Comparison of ENCODE assay signal across 8 cellular contexts in genomic region chrX:107449490-107450175, GRCh38. TPM values are rescaled to one million over a fixed set of nuclear protein-coding genes. Genes with fewer than 3 reads are reported as not detected.
DNase-seq lines count a peak whose midpoint lies in the region; FAIRE-seq and TF ChIP-seq lines count a peak whose summit lies in the region.

TSS of gene FRMPD3 (plus strand) at chrX:107449652. CDS start at chrX:107526589, 76,937 bp downstream.

- H3K9me3 ChIP-seq in tibial artery = no peaks in the 10 kb centered on the region

- H3K27me3 ChIP-seq in tibial artery = peaks cover 0 to 10% of the 10 kb centered on the region in 2 donors

- no peaks in the 10 kb centered on the region for H3K36me3 Mint-ChIP-seq in activated T-cell treated with anti-CD3 and anti-CD28 coated beads, Interleukin-2, amount 50 U/mL, for 24 hours (ENCODE audit: low read depth)
- H3K36me3 Mint-ChIP-seq in activated T-helper 2 cell treated with anti-CD3 and anti-CD28 coated beads, Interferon-gamma antibody, Interleukin-2, Interleukin-4, amounts not matched to agents 10 μg/mL and 5 μg/mL and 100 μg/mL, durations not matched to agents 14 hours and 24 hours and 36 hours (ENCODE audit: low read depth) = no peaks in the 10 kb centered on the region

- TF ChIP-seq CTCF in tibial artery (IDR thresholded peaks at IDR 0.05) = no peak

- H3K27me3 Mint-ChIP-seq in activated T-cell treated with anti-CD3 and anti-CD28 coated beads, Interleukin-2, amount 50 U/mL, for 24 hours = peaks cover 45% of the 10 kb centered on the region
- H3K27me3 Mint-ChIP-seq in activated T-helper 2 cell treated with anti-CD3 and anti-CD28 coated beads, Interferon-gamma antibody, Interleukin-2, Interleukin-4, amounts not matched to agents 10 μg/mL and 5 μg/mL and 100 μg/mL, durations not matched to agents 14 hours and 24 hours and 36 hours (ENCODE audit: low read depth) = peaks cover 39% of the 10 kb centered on the region

- no peak within 1 kb of the TSS for H3K27ac Mint-ChIP-seq in activated T-cell treated with anti-CD3 and anti-CD28 coated beads, Interleukin-2, amount 50 U/mL, for 24 hours
- no peak within 1 kb of the TSS for H3K27ac Mint-ChIP-seq in activated T-helper 2 cell treated with anti-CD3 and anti-CD28 coated beads, Interferon-gamma antibody, Interleukin-2, Interleukin-4, amounts not matched to agents 10 μg/mL and 5 μg/mL and 100 μg/mL, durations not matched to agents 14 hours and 24 hours and 36 hours

- no peak within 1 kb of the TSS for H3K27ac ChIP-seq in tibial artery

- intact Hi-C loops in activated T-helper 2 cell treated with anti-CD3 and anti-CD28 coated beads, Interferon-gamma antibody, Interleukin-2, Interleukin-4, amounts not matched to agents 10 μg/mL and 5 μg/mL and 100 μg/mL, durations not matched to agents 14 hours and 24 hours and 36 hours (cut with micrococcal nuclease) = no loop called here
- intact Hi-C loops in tibial artery (cut with DNase I; ENCODE audit: low total_unique reads) = no loop called here

- no peak for DNase-seq in activated T-cell treated with anti-CD3 and anti-CD28 coated beads, Interleukin-2, amount 50 U/mL, for 24 hours
- DNase-seq in activated T-cell treated with anti-CD3 and anti-CD28 coated beads, Interleukin-2, amount 50 U/mL, for 1 hour = no peak
- DNase-seq in activated T-helper 2 cell treated with anti-CD3 and anti-CD28 coated beads, Interferon-gamma antibody, Interleukin-2, Interleukin-4, amounts not matched to agents 10 μg/mL and 5 μg/mL and 100 μg/mL, durations not matched to agents 14 hours and 24 hours and 36 hours (ENCODE audit: low spot score) = no peak
- DNase-seq in islet precursor cell (peak; percentile 59), tibial artery (no peak), NCI-H510A treated with DMSO at 0.1 percent for 48 hours (lab: John Stamatoyannopoulos, UW) (no peak), GM19239 (ENCODE audit: insufficient read length, low spot score) (no peak), NOMO-1 (lab: John Stamatoyannopoulos, UW; ENCODE audit: unreplicated experiment in 2 of 2) (no peak)

- FAIRE-seq in GM19239 (lab: Jason Lieb, UNC) = no peak

- peaks cover 0 to 7% (median 3%) of the 10 kb centered on the region in 4 donors for H3K4me1 ChIP-seq in tibial artery

- H3K36me3 ChIP-seq in tibial artery = no peaks in the 10 kb centered on the region

- H3K4me3 Mint-ChIP-seq in activated T-cell treated with anti-CD3 and anti-CD28 coated beads, Interleukin-2, amount 50 U/mL, for 24 hours = peak within 1 kb of the TSS; percentile 54
- peak within 1 kb of the TSS; percentile 66 for H3K4me3 Mint-ChIP-seq in activated T-helper 2 cell treated with anti-CD3 and anti-CD28 coated beads, Interferon-gamma antibody, Interleukin-2, Interleukin-4, amounts not matched to agents 10 μg/mL and 5 μg/mL and 100 μg/mL, durations not matched to agents 14 hours and 24 hours and 36 hours (ENCODE audit: low read depth)

- peak within 1 kb of the TSS; percentile 37 to 49 for H3K4me3 ChIP-seq in tibial artery

- no peaks in the 10 kb centered on the region for H3K9me3 Mint-ChIP-seq in activated T-cell treated with anti-CD3 and anti-CD28 coated beads, Interleukin-2, amount 50 U/mL, for 24 hours
- no peaks in the 10 kb centered on the region for H3K9me3 Mint-ChIP-seq in activated T-helper 2 cell treated with anti-CD3 and anti-CD28 coated beads, Interferon-gamma antibody, Interleukin-2, Interleukin-4, amounts not matched to agents 10 μg/mL and 5 μg/mL and 100 μg/mL, durations not matched to agents 14 hours and 24 hours and 36 hours

- peaks cover 20% of the 10 kb centered on the region for H3K4me1 Mint-ChIP-seq in activated T-cell treated with anti-CD3 and anti-CD28 coated beads, Interleukin-2, amount 50 U/mL, for 24 hours (ENCODE audit: low read depth)
- peaks cover 3% of the 10 kb centered on the region for H3K4me1 Mint-ChIP-seq in activated T-helper 2 cell treated with anti-CD3 and anti-CD28 coated beads, Interferon-gamma antibody, Interleukin-2, Interleukin-4, amounts not matched to agents 10 μg/mL and 5 μg/mL and 100 μg/mL, durations not matched to agents 14 hours and 24 hours and 36 hours (ENCODE audit: low read depth)

RNA-seq across cellular contexts. Expression of gene FRMPD3, which starts in this region (rescaled TPM):
- not detected in 2 replicates for total RNA-seq in activated T-helper 2 cell treated with anti-CD3 and anti-CD28 coated beads, Interferon-gamma antibody, Interleukin-2, Interleukin-4, amounts not matched to agents 10 μg/mL and 5 μg/mL and 100 μg/mL, durations not matched to agents 14 hours and 24 hours and 36 hours
